In genomic region chr11:78261869-78262637, GRCh38 we compare ENCODE assay signal across 23 cellular contexts.
"Had no signal": no experiment of that assay in that cellular context is flagged by ENCODE, and none has a peak within 500 bp of the region (broad histone marks: within the 10 kb centered on the region; RNA-seq: fewer than 3 reads in every experiment).

No MANE protein-coding gene starts in this region.

- H3K36me3 Mint-ChIP-seq: naive B cell; stimulated activated effector memory CD8-positive, alpha-beta T cell treated with anti-CD3 and anti-CD28 coated beads, Interleukin-12 subunit alpha, Interleukin-12 subunit beta, amount 100 ng/mL, for 72 hours had no signal

- H3K4me3 Mint-ChIP-seq: activated CD4-positive, alpha-beta T cell treated with anti-CD3 and anti-CD28 coated beads, Interleukin-2, amount 10 ng/mL, durations not matched to agents 24 days and 14 days; activated CD8-positive, alpha-beta T cell treated with anti-CD3 and anti-CD28 coated beads for 36 hours; activated naive CD4-positive, alpha-beta T cell treated with anti-CD3 and anti-CD28 coated beads for 36 hours; endodermal cell; naive B cell; stimulated activated effector memory CD8-positive, alpha-beta T cell treated with anti-CD3 and anti-CD28 coated beads, Interleukin-12 subunit alpha, Interleukin-12 subunit beta, amount 100 ng/mL, for 72 hours; T-helper 2 cell treated with Interferon-gamma antibody and Interleukin-4, amounts not matched to agents 5 μg/mL and 100 μg/mL, for 36 hours had no signal

- H3K27me3 ChIP-seq: body of pancreas, ovary, upper lobe of left lung had no signal

- ATAC-seq: activated CD8-positive, alpha-beta T cell treated with anti-CD3 and anti-CD28 coated beads for 36 hours; body of pancreas; left lobe of liver; mucosa of descending colon; sciatic nerve; stimulated activated effector memory CD8-positive, alpha-beta T cell treated with anti-CD3 and anti-CD28 coated beads, Interleukin-12 subunit alpha, Interleukin-12 subunit beta, amount 100 ng/mL, for 72 hours had no signal

- H3K9me3 Mint-ChIP-seq: activated CD4-positive, alpha-beta T cell treated with anti-CD3 and anti-CD28 coated beads, Interleukin-2, amount 10 ng/mL, durations not matched to agents 24 days and 14 days; activated CD8-positive, alpha-beta T cell treated with anti-CD3 and anti-CD28 coated beads for 36 hours; activated naive CD4-positive, alpha-beta T cell treated with anti-CD3 and anti-CD28 coated beads for 36 hours; activated T-helper 2 cell treated with anti-CD3 and anti-CD28 coated beads, Interferon-gamma antibody, Interleukin-2, Interleukin-4, amounts not matched to agents 10 μg/mL and 5 μg/mL and 100 μg/mL, durations not matched to agents 14 hours and 24 hours and 36 hours; endodermal cell; naive B cell; stimulated activated effector memory CD8-positive, alpha-beta T cell treated with anti-CD3 and anti-CD28 coated beads, Interleukin-12 subunit alpha, Interleukin-12 subunit beta, amount 100 ng/mL, for 72 hours; T-helper 2 cell treated with Interferon-gamma antibody and Interleukin-4, amounts not matched to agents 5 μg/mL and 100 μg/mL, for 36 hours had no signal

- H3K4me1 Mint-ChIP-seq: stimulated activated effector memory CD8-positive, alpha-beta T cell treated with anti-CD3 and anti-CD28 coated beads, Interleukin-12 subunit alpha, Interleukin-12 subunit beta, amount 100 ng/mL, for 72 hours had no signal

- H3K27ac Mint-ChIP-seq: activated CD4-positive, alpha-beta T cell treated with anti-CD3 and anti-CD28 coated beads, Interleukin-2, amount 10 ng/mL, durations not matched to agents 24 days and 14 days; activated CD8-positive, alpha-beta T cell treated with anti-CD3 and anti-CD28 coated beads for 36 hours; activated naive CD4-positive, alpha-beta T cell treated with anti-CD3 and anti-CD28 coated beads for 36 hours; activated T-helper 2 cell treated with anti-CD3 and anti-CD28 coated beads, Interferon-gamma antibody, Interleukin-2, Interleukin-4, amounts not matched to agents 10 μg/mL and 5 μg/mL and 100 μg/mL, durations not matched to agents 14 hours and 24 hours and 36 hours; stimulated activated effector memory CD8-positive, alpha-beta T cell treated with anti-CD3 and anti-CD28 coated beads, Interleukin-12 subunit alpha, Interleukin-12 subunit beta, amount 100 ng/mL, for 72 hours; T-helper 2 cell treated with Interferon-gamma antibody and Interleukin-4, amounts not matched to agents 5 μg/mL and 100 μg/mL, for 36 hours had no signal

- H3K27ac ChIP-seq: body of pancreas, epithelial cell of prostate, ovary, upper lobe of left lung had no signal

- DNase-seq: activated CD4-positive, alpha-beta T cell treated with anti-CD3 and anti-CD28 coated beads, Interleukin-2, amount 10 ng/mL, durations not matched to agents 24 days and 14 days; activated CD8-positive, alpha-beta T cell treated with anti-CD3 and anti-CD28 coated beads for 36 hours; activated naive CD4-positive, alpha-beta T cell treated with anti-CD3 and anti-CD28 coated beads for 36 hours; activated T-cell treated with anti-CD3 and anti-CD28 coated beads, Interleukin-2, amount 50 U/mL, for 1 hour; body of pancreas; central memory CD4-positive, alpha-beta T cell; endodermal cell; foreskin fibroblast; hypothalamus; islet precursor cell; mammary epithelial cell; mucosa of descending colon; naive B cell; ovary; stimulated activated CD4-positive, alpha-beta T cell treated with anti-CD3 and anti-CD28 coated beads, Interleukin-4, amount 100 ng/mL, for 24 hours; upper lobe of left lung had no signal

- H3K27me3 Mint-ChIP-seq: activated CD4-positive, alpha-beta T cell treated with anti-CD3 and anti-CD28 coated beads, Interleukin-2, amount 10 ng/mL, durations not matched to agents 24 days and 14 days; naive B cell had no signal

- H3K4me3 ChIP-seq: body of pancreas, mucosa of descending colon, ovary, thoracic aorta, upper lobe of left lung had no signal
